ENCODE assay signal across 10 cellular contexts in the genomic region with DNA sequence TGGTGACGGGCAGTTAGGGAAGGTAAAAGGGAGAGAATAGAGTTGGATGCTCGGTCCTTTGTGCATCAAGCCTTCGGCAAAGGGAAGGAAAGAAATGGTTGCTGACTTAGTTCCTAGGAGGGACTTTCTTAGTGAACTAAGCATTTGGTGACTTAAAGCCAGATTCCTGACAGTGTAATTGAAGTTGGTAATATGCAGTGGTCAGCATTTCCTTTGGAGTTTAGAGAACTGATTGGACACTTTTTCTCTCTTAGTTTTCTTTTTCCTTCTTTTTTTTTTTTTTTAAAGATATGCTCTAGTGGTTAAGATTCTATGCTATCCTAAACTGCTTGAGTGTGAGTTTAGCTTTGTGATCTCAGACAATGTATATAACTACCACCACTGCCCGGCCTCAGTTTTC. TPM values are rescaled to one million over a fixed set of nuclear protein-coding genes. Genes with fewer than 3 reads are reported as not detected.
A peak's percentile ranks its signal among the peaks of the same experiment; 100 is the strongest.
DNase-seq lines count a peak whose midpoint lies in the region; ATAC-seq and TF ChIP-seq lines count a peak whose summit lies in the region.
"Had no signal": no experiment of that assay in that cellular context is flagged by ENCODE, and none has a peak within 500 bp of the region (broad histone marks: within the 10 kb centered on the region; RNA-seq: fewer than 3 reads in every experiment).

No MANE protein-coding gene starts in this region.

- in situ Hi-C loops in brain microvascular endothelial cell (cut with HindIII; ENCODE audit: low pct_ligation_motif_present, low sequenced_read_pairs): no loop called here

- H3K4me1 ChIP-seq in muscle layer of colon (ENCODE audit: insufficient read depth, low read length): peaks cover 37% of the 10 kb centered on the region

- H3K4me1 Mint-ChIP-seq in HFFc6 (ENCODE audit: low read depth): peaks cover 62% of the 10 kb centered on the region

- DNase-seq in AG10803 (ENCODE audit: low read depth) (no peak), HFFc6 (no peak), brain microvascular endothelial cell (no peak), HuH-7.5 (ENCODE audit: low spot score) (no peak)
- DNase-seq: activated CD4-positive, alpha-beta T cell treated with anti-CD3 and anti-CD28 coated beads, Interleukin-2, amount 50 U/mL, for 48 hours; foreskin keratinocyte had no signal

- no peaks in the 10 kb centered on the region for H3K9me3 ChIP-seq in muscle layer of colon (ENCODE audit: low read length)

- H3K4me3 Mint-ChIP-seq in HFFc6: peak overlapping the region; percentile 99

- H3K27me3 ChIP-seq in brain microvascular endothelial cell (replicated peaks) (no peaks in the 10 kb centered on the region), muscle layer of colon (ENCODE audit: control insufficient read depth in 1 of 2, insufficient read depth in 2 of 2, low read length in 2 of 2) (no peaks in the 10 kb centered on the region)
- H3K27me3 ChIP-seq: foreskin keratinocyte had no signal

- ATAC-seq in HG03378 (IDR thresholded peaks at IDR 0.05; ENCODE audit: unreplicated experiment) (no peak), HG03196 (IDR thresholded peaks at IDR 0.05; ENCODE audit: unreplicated experiment) (no peak), GM21576 (IDR thresholded peaks at IDR 0.05; ENCODE audit: unreplicated experiment) (no peak)
- ATAC-seq: foreskin keratinocyte had no signal

- peaks cover 21% of the 10 kb centered on the region for H3K36me3 Mint-ChIP-seq in HFFc6 (ENCODE audit: low read depth)

- H3K9me3 Mint-ChIP-seq in HFFc6: no peaks in the 10 kb centered on the region

- no peaks in the 10 kb centered on the region for H3K27me3 Mint-ChIP-seq in HFFc6 (ENCODE audit: insufficient read depth)

- H3K4me3 ChIP-seq in AG10803 (ENCODE audit: low read length) (peak overlapping the region; percentile 94), brain microvascular endothelial cell (ENCODE audit: low read depth, low read length) (peak overlapping the region; percentile 91), muscle layer of colon (ENCODE audit: low read depth in 1 of 2, low read length in 2 of 2) (peak overlapping the region in 1 of 2 donors; percentile 88)

- peak overlapping the region; percentile 13 for H3K9ac ChIP-seq in muscle layer of colon (ENCODE audit: low read length)

- H3K27ac ChIP-seq in brain microvascular endothelial cell: no peak overlapping the region
- peak overlapping the region; percentile 12 for H3K27ac ChIP-seq in muscle layer of colon (ENCODE audit: low read depth, low read length)
- H3K27ac ChIP-seq: foreskin keratinocyte had no signal

- H3K36me3 ChIP-seq in brain microvascular endothelial cell (replicated peaks) (peaks cover 10% of the 10 kb centered on the region), muscle layer of colon (ENCODE audit: insufficient read depth, low read length) (peaks cover 5% of the 10 kb centered on the region)

- no peak for TF ChIP-seq CTCF in AG10803 (conservative IDR thresholded peaks at IDR 0.05; ENCODE audit: low read length)
- TF ChIP-seq CTCF in HFFc6 (IDR thresholded peaks at IDR 0.05): no peak
- TF ChIP-seq CTCF in brain microvascular endothelial cell (IDR thresholded peaks at IDR 0.05; ENCODE audit: low read depth, low read length, missing control alignments): no peak

- H3K27ac Mint-ChIP-seq in HFFc6: peak overlapping the region; percentile 22; the same call in 1 of the 2 replicates

RNA-seq across cellular contexts. Expression of gene CLTA, which starts 2.3 kb away (rescaled TPM):
- total RNA-seq in HFFc6 (2021; fragmentation: NEBNext Ultra II Directional; extraction: Animal tissue kit (Norgen Biotek cat#: 25700)): 100 to 1,000 TPM; 247 to 272 (median 259) TPM

RNA-seq across cellular contexts. Expression of gene CCIN, which starts 23.9 kb away (rescaled TPM):
- 1 to 10 TPM in 1 of 6 experiments, under 1 TPM in 5; 0.59 to 2.5 (median 0.73) TPM for total RNA-seq in HFFc6 (2021; fragmentation: NEBNext Ultra II Directional; extraction: Animal tissue kit (Norgen Biotek cat#: 25700))
- total RNA-seq: foreskin keratinocyte had no signal

RNA-seq across cellular contexts. Expression of gene GLIPR2, which starts 56.5 kb away (rescaled TPM):
- total RNA-seq in HFFc6 (2021; fragmentation: NEBNext Ultra II Directional; extraction: Animal tissue kit (Norgen Biotek cat#: 25700)): 10 to 100 TPM; 18.1 to 24.7 (median 23.4) TPM
